ENCODE assay signal across 1 cellular context in genomic region chr1:45802343-45803298, GRCh38.
TF ChIP-seq lines count a peak whose summit lies in the region.

No MANE protein-coding gene starts in this region.

TF ChIP-seq in A549, 52 proteins besides CTCF, POLR2A, EP300 and RAD21 (continued from another document):
- TF ChIP-seq REST (IDR thresholded peaks at IDR 0.05), result no peak
- TF ChIP-seq POLR2AphosphoS2 (conservative IDR thresholded peaks at IDR 0.05; ENCODE audit: low read length), result no peak
- TF ChIP-seq RFX5 (IDR thresholded peaks at IDR 0.05), result no peak
- no peak for TF ChIP-seq HEYL (CRISPR knock-in tag; IDR thresholded peaks at IDR 0.05)
- no peak for TF ChIP-seq JUNB (IDR thresholded peaks at IDR 0.05)
- peak; percentile 48; the same call in 1 of the 2 replicates for TF ChIP-seq ATOH8 (CRISPR knock-in tag; IDR thresholded peaks at IDR 0.05; ENCODE audit: low read depth)
- no peak for TF ChIP-seq KDM5A (IDR thresholded peaks at IDR 0.05)
- no peak for TF ChIP-seq JUN (IDR thresholded peaks at IDR 0.05)
- TF ChIP-seq ELK1 (IDR thresholded peaks at IDR 0.05; ENCODE audit: low read depth, low read length), result no peak
- TF ChIP-seq FOSL2 (IDR thresholded peaks at IDR 0.05), result no peak
- TF ChIP-seq FOSL2 (CRISPR knock-in tag; IDR thresholded peaks at IDR 0.05), result peak; percentile 86
- TF ChIP-seq KDM1A (IDR thresholded peaks at IDR 0.05; ENCODE audit: low read depth), result no peak
- peak; percentile 81 for TF ChIP-seq MAX (IDR thresholded peaks at IDR 0.05)
- TF ChIP-seq USF2 (IDR thresholded peaks at IDR 0.05), result peak; percentile 33; the same call in 1 of the 2 replicates
- no peak for TF ChIP-seq GATA3 (IDR thresholded peaks at IDR 0.05; ENCODE audit: borderline replicate concordance)
- no peak for TF ChIP-seq PBX3 (IDR thresholded peaks at IDR 0.05)
- TF ChIP-seq EHF (CRISPR knock-in tag; IDR thresholded peaks at IDR 0.05), result no peak
- no peak for TF ChIP-seq HOXB5 (CRISPR knock-in tag; IDR thresholded peaks at IDR 0.05)
- no peak; the same call in 1 of the 2 replicates for TF ChIP-seq E2F6 (IDR thresholded peaks at IDR 0.05; ENCODE audit: borderline replicate concordance, low read depth)
- TF ChIP-seq ZFP36 (IDR thresholded peaks at IDR 0.05; ENCODE audit: borderline replicate concordance, partially characterized antibody), result no peak
- no peak for TF ChIP-seq SMC3 (IDR thresholded peaks at IDR 0.05)
- no peak for TF ChIP-seq HES2 (IDR thresholded peaks at IDR 0.05)
- TF ChIP-seq NPAS2 (CRISPR knock-in tag; IDR thresholded peaks at IDR 0.05; ENCODE audit: borderline replicate concordance), result no peak
TF ChIP-seq in A549: peak in this region for 5.
